Comparison of ENCODE assay signal across 12 cellular contexts in the genomic region with DNA sequence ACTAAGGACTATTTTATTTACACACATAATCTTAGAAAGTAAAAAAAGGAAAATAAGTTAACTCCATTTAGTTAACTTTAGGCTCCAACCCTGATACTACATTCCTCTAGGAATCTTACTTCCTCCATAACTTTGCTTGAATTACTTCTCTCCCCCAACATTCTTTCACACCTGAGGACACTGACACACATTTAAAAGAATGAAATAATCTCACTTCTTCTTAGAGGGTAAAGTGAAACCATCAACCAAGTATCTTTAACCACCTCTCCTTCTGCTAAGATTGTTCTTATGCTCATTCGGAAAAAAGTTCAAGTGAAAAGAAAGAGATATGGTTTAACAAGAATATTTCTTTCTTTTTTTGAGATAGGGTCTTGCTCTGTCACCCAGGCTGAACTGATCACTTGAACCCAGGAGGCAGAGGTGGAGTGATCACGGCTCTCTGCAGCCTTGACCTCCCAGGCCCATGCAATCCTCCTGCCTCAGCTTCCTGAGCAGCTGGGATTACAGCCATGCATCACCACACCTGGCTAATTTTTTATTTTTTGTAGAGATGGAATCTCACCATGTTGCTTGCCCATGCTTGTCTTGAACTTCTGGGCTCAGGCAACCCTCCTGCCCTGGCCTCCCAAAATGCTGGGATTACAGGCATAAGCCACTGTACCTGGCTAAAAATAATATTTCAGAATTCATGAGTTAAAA. TPM values are rescaled to one million over a fixed set of nuclear protein-coding genes. Genes with fewer than 3 reads are reported as not detected.
DNase-seq lines count a peak whose midpoint lies in the region; ATAC-seq lines count a peak whose summit lies in the region.
"Had no signal": no experiment of that assay in that cellular context is flagged by ENCODE, and none has a peak within 500 bp of the region (broad histone marks: within the 10 kb centered on the region; RNA-seq: fewer than 3 reads in every experiment).

No MANE protein-coding gene starts in this region.

- peak; percentile 84 for ATAC-seq in GM19438 (IDR thresholded peaks at IDR 0.05; ENCODE audit: low read depth, unreplicated experiment)
- peak; percentile 88 for ATAC-seq in HG02852 (IDR thresholded peaks at IDR 0.05; ENCODE audit: unreplicated experiment)
- ATAC-seq in HG03571 (IDR thresholded peaks at IDR 0.05; ENCODE audit: unreplicated experiment), result peak; percentile 89

- no peaks in the 10 kb centered on the region for H3K27me3 ChIP-seq in BLaER1

- H3K4me2 ChIP-seq in BLaER1, result peak overlapping the region; percentile 65

- peaks cover 55% of the 10 kb centered on the region for H3K36me3 Mint-ChIP-seq in activated T-helper 2 cell treated with anti-CD3 and anti-CD28 coated beads, Interferon-gamma antibody, Interleukin-2, Interleukin-4, amounts not matched to agents 10 μg/mL and 5 μg/mL and 100 μg/mL, durations not matched to agents 14 hours and 24 hours and 36 hours (ENCODE audit: low read depth)

- DNase-seq in NCI-H146 (lab: John Stamatoyannopoulos, UW) (no peak), posterior vena cava (ENCODE audit: low spot score) (no peak), medulla oblongata (ENCODE audit: extremely low spot score) (no peak)
- no peak for DNase-seq in activated T-helper 2 cell treated with anti-CD3 and anti-CD28 coated beads, Interferon-gamma antibody, Interleukin-2, Interleukin-4, amounts not matched to agents 10 μg/mL and 5 μg/mL and 100 μg/mL, durations not matched to agents 14 hours and 24 hours and 36 hours (ENCODE audit: low spot score)
- DNase-seq: DMS79 treated with DMSO at 0.1 percent for 48 hours, trophoblast cell had no signal

- no peak overlapping the region for H3K27ac Mint-ChIP-seq in activated T-helper 2 cell treated with anti-CD3 and anti-CD28 coated beads, Interferon-gamma antibody, Interleukin-2, Interleukin-4, amounts not matched to agents 10 μg/mL and 5 μg/mL and 100 μg/mL, durations not matched to agents 14 hours and 24 hours and 36 hours
- H3K27ac Mint-ChIP-seq: progenitor cell of endocrine pancreas; T-helper 1 cell treated with Interleukin-12 subunit alpha and Interleukin-12 subunit beta and Interleukin-4 antibody, amounts not matched to agents 30 μg/mL and 1 μg/mL, for 36 hours had no signal

- peaks cover 9% of the 10 kb centered on the region for H3K27me3 Mint-ChIP-seq in activated T-helper 2 cell treated with anti-CD3 and anti-CD28 coated beads, Interferon-gamma antibody, Interleukin-2, Interleukin-4, amounts not matched to agents 10 μg/mL and 5 μg/mL and 100 μg/mL, durations not matched to agents 14 hours and 24 hours and 36 hours (ENCODE audit: low read depth)
- H3K27me3 Mint-ChIP-seq: progenitor cell of endocrine pancreas had no signal

- H3K9me3 Mint-ChIP-seq in activated T-helper 2 cell treated with anti-CD3 and anti-CD28 coated beads, Interferon-gamma antibody, Interleukin-2, Interleukin-4, amounts not matched to agents 10 μg/mL and 5 μg/mL and 100 μg/mL, durations not matched to agents 14 hours and 24 hours and 36 hours, result no peaks in the 10 kb centered on the region
- H3K9me3 Mint-ChIP-seq: T-helper 1 cell treated with Interleukin-12 subunit alpha and Interleukin-12 subunit beta and Interleukin-4 antibody, amounts not matched to agents 30 μg/mL and 1 μg/mL, for 36 hours had no signal

- no peak overlapping the region for H3K9ac ChIP-seq in BLaER1

- peaks cover 22% of the 10 kb centered on the region for H3K4me1 ChIP-seq in BLaER1

- no peak overlapping the region for H3K4me3 Mint-ChIP-seq in activated T-helper 2 cell treated with anti-CD3 and anti-CD28 coated beads, Interferon-gamma antibody, Interleukin-2, Interleukin-4, amounts not matched to agents 10 μg/mL and 5 μg/mL and 100 μg/mL, durations not matched to agents 14 hours and 24 hours and 36 hours (ENCODE audit: low read depth)
- H3K4me3 Mint-ChIP-seq: T-helper 1 cell treated with Interleukin-12 subunit alpha and Interleukin-12 subunit beta and Interleukin-4 antibody, amounts not matched to agents 30 μg/mL and 1 μg/mL, for 36 hours had no signal

- H3K27ac ChIP-seq in BLaER1, result no peak overlapping the region

- no peak overlapping the region for H3K4me3 ChIP-seq in BLaER1

- intact Hi-C loops in activated T-helper 2 cell treated with anti-CD3 and anti-CD28 coated beads, Interferon-gamma antibody, Interleukin-2, Interleukin-4, amounts not matched to agents 10 μg/mL and 5 μg/mL and 100 μg/mL, durations not matched to agents 14 hours and 24 hours and 36 hours (cut with micrococcal nuclease), result no loop called here
- intact Hi-C loops in posterior vena cava (cut with DNase I), result no loop called here

- H3K36me3 ChIP-seq in BLaER1, result peaks cover 78% of the 10 kb centered on the region

- H3K4me1 Mint-ChIP-seq in activated T-helper 2 cell treated with anti-CD3 and anti-CD28 coated beads, Interferon-gamma antibody, Interleukin-2, Interleukin-4, amounts not matched to agents 10 μg/mL and 5 μg/mL and 100 μg/mL, durations not matched to agents 14 hours and 24 hours and 36 hours (ENCODE audit: low read depth), result peaks cover 3% of the 10 kb centered on the region

- peaks cover 90% of the 10 kb centered on the region for H4K20me1 ChIP-seq in BLaER1

- 0 out of 2 replicates have a peak, but pooled peaks cover 5% of the 10 kb centered on the region for H3K9me3 ChIP-seq in BLaER1

RNA-seq across cellular contexts. Expression of a gene that starts 28.5 kb away (rescaled TPM):
- 5.0 and 6.0 TPM in 2 replicates for total RNA-seq in activated T-helper 2 cell treated with anti-CD3 and anti-CD28 coated beads, Interferon-gamma antibody, Interleukin-2, Interleukin-4, amounts not matched to agents 10 μg/mL and 5 μg/mL and 100 μg/mL, durations not matched to agents 14 hours and 24 hours and 36 hours
- 10 to 100 TPM; 61.2 to 70.4 TPM for total RNA-seq in posterior vena cava

RNA-seq across cellular contexts. Expression of a gene that starts 32.3 kb away (rescaled TPM):
- 44.1 and 46.9 TPM in 2 replicates for total RNA-seq in activated T-helper 2 cell treated with anti-CD3 and anti-CD28 coated beads, Interferon-gamma antibody, Interleukin-2, Interleukin-4, amounts not matched to agents 10 μg/mL and 5 μg/mL and 100 μg/mL, durations not matched to agents 14 hours and 24 hours and 36 hours
- 10 to 100 TPM; 42.6 to 52.9 TPM for total RNA-seq in posterior vena cava

RNA-seq across cellular contexts. Expression of a gene that starts 37.9 kb away (rescaled TPM):
- 24.1 and 25.0 TPM in 2 replicates for total RNA-seq in activated T-helper 2 cell treated with anti-CD3 and anti-CD28 coated beads, Interferon-gamma antibody, Interleukin-2, Interleukin-4, amounts not matched to agents 10 μg/mL and 5 μg/mL and 100 μg/mL, durations not matched to agents 14 hours and 24 hours and 36 hours
- total RNA-seq in posterior vena cava, result 10 to 100 TPM; 19.9 to 20.3 TPM
